8 cellular contexts compared by ENCODE assay signal in the genomic region with DNA sequence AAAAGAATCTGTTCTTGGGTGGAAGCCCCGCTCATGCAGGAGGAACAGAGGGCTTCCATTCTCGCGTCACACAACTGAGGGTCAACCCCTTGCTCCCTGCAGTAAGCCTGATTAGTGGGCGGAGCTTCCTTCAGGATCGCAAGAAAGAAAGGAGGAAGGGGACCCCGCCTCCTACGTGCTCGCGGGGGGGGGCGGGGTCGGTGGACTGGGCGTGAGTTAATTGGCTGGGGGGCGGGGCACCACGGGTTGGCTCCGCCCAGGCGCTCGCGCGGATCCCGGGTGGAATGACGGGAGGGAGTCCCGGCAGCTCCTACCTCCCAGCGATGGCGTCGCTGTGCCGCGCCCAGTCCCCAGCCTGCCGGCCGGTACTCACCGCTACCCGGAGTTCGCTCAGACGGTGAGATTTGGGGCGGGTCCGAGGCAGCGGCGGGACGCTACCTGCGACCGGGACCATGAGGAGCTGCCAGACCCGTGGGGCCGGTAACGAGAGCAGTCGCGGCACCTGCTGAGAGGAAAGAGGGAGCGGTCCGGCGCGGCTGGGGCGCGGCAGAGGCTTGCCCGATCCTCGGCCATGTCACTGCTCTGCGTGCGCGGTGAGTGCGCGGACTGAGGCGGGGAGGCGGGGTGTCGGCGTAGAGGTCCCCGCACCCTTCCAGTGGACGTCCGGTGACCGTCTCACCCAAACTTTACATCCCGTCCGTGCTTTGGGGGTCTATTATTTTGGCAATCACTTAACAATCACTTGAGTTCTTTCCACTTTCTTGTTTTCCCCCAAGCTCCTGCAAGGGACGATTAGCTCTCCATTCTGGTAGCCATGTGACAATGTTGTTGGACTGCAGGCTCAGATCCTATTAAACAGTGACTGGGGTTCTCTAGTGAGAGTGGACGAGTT. TPM values are rescaled to one million over a fixed set of nuclear protein-coding genes. Genes with fewer than 3 reads are reported as not detected.
DNase-seq lines count a peak whose midpoint lies in the region; ATAC-seq, FAIRE-seq and TF ChIP-seq lines count a peak whose summit lies in the region.

UNC13B (plus strand) TSS at position 297 of the 892 bp plus-strand sequence; CDS start at position 572, 275 bp downstream.

- no peaks in the 10 kb centered on the region for H3K36me3 Mint-ChIP-seq in activated naive CD8-positive, alpha-beta T cell treated with anti-CD3 and anti-CD28 coated beads, Interleukin-2, amount 50 U/mL, for 24 hours (ENCODE audit: low read depth)

- H3K9me3 Mint-ChIP-seq in activated naive CD8-positive, alpha-beta T cell treated with anti-CD3 and anti-CD28 coated beads, Interleukin-2, amount 50 U/mL, for 24 hours: no peaks in the 10 kb centered on the region

- H3K27ac Mint-ChIP-seq in activated naive CD8-positive, alpha-beta T cell treated with anti-CD3 and anti-CD28 coated beads, Interleukin-2, amount 50 U/mL, for 24 hours: no peak within 1 kb of the TSS

- H3K4me1 Mint-ChIP-seq in activated naive CD8-positive, alpha-beta T cell treated with anti-CD3 and anti-CD28 coated beads, Interleukin-2, amount 50 U/mL, for 24 hours: peaks cover 21% of the 10 kb centered on the region

- H3K9me3 ChIP-seq in osteoblast (ENCODE audit: low read depth, low read length): no peaks in the 10 kb centered on the region

- no peak for TF ChIP-seq CTCF in NB4 (IDR thresholded peaks at IDR 0.05; ENCODE audit: low read depth, low read length)
- peak; percentile 5 for TF ChIP-seq CTCF in osteoblast (IDR thresholded peaks at IDR 0.05; ENCODE audit: extremely low read depth, low read depth, low read length)

- H2AFZ ChIP-seq in osteoblast (ENCODE audit: low read length): peak within 1 kb of the TSS; percentile 94

- H3K27me3 Mint-ChIP-seq in activated naive CD8-positive, alpha-beta T cell treated with anti-CD3 and anti-CD28 coated beads, Interleukin-2, amount 50 U/mL, for 24 hours: peaks cover 19% of the 10 kb centered on the region

- peaks cover 12% of the 10 kb centered on the region for H3K79me2 ChIP-seq in osteoblast (ENCODE audit: insufficient read depth, low read length)

- intact Hi-C loops in Right ventricle myocardium inferior (cut with DNase I): loop anchor here (2.0 to 10.0 kb wide), 4 partner anchors 29 to 653 kb away; partner anchors contain the start of genes ATOSB, HINT2 and SPAG8

- no peaks in the 10 kb centered on the region for H3K27me3 ChIP-seq in osteoblast (ENCODE audit: insufficient read depth, low read length)

- peak within 1 kb of the TSS; percentile 87 for H3K4me3 Mint-ChIP-seq in activated naive CD8-positive, alpha-beta T cell treated with anti-CD3 and anti-CD28 coated beads, Interleukin-2, amount 50 U/mL, for 24 hours

- FAIRE-seq in H54 (lab: Jason Lieb, UNC): peak; percentile 67

- peak; percentile 90 for ATAC-seq in activated naive CD8-positive, alpha-beta T cell treated with anti-CD3 and anti-CD28 coated beads, Interleukin-2, amount 50 U/mL, for 24 hours
- ATAC-seq in Right ventricle myocardium inferior: peak; percentile 99

- no peaks in the 10 kb centered on the region for H4K20me1 ChIP-seq in osteoblast (ENCODE audit: insufficient read depth, low read length)

- H3K4me3 ChIP-seq in NB4 (ENCODE audit: low read depth, low read length) (peak within 1 kb of the TSS; percentile 53), osteoblast (ENCODE audit: insufficient read depth, low read length) (peak within 1 kb of the TSS; percentile 93)

- no peaks in the 10 kb centered on the region for H3K36me3 ChIP-seq in osteoblast (ENCODE audit: insufficient read depth, low read length)

- H3K4me2 ChIP-seq in osteoblast (ENCODE audit: insufficient read depth, low read length): peak within 1 kb of the TSS; percentile 94

- peak; percentile 52; the same call in 1 of the 2 replicates for TF ChIP-seq POLR2A in H54 (IDR thresholded peaks at IDR 0.05; ENCODE audit: low read depth, low read length)
- TF ChIP-seq POLR2A in NB4 (IDR thresholded peaks at IDR 0.05; ENCODE audit: extremely low read depth, insufficient read length): no peak

- H3K4me1 ChIP-seq in osteoblast (ENCODE audit: insufficient read depth, low read length): peaks cover 18% of the 10 kb centered on the region

- peak within 1 kb of the TSS; percentile 52 for H3K27ac ChIP-seq in osteoblast (ENCODE audit: low read depth, low read length)
- H3K27ac ChIP-seq in temporal lobe (ENCODE audit: low read depth, low read length): peak within 1 kb of the TSS; percentile 56

- DNase-seq in DMS153 (lab: John Stamatoyannopoulos, UW) (peak; percentile 91), H54 (ENCODE audit: insufficient read length, low spot score) (peak; percentile 82), NB4 (ENCODE audit: low read depth) (peak; percentile 92), SKM-1 treated with dmso at 0.1 percent for 144 hours (lab: John Stamatoyannopoulos, UW; ENCODE audit: unreplicated experiment) (peak; percentile 80), Right ventricle myocardium inferior (ENCODE audit: missing footprints) (peak; percentile 96), osteoblast (ENCODE audit: insufficient read length, low spot score, missing footprints) (peak; percentile 98)
- DNase-seq in activated naive CD8-positive, alpha-beta T cell treated with anti-CD3 and anti-CD28 coated beads, Interleukin-2, amount 50 U/mL, for 24 hours: peak; percentile 81

RNA-seq across cellular contexts. Expression of gene UNC13B, which starts in this region (rescaled TPM):
- 27.4 TPM for total RNA-seq in Right ventricle myocardium inferior
- 24.8 and 25.3 TPM in 2 replicates for total RNA-seq in osteoblast
- total RNA-seq in temporal lobe: 12.8 TPM

Comparison
In these comparisons a context has a peak if more than half of its experiments do, and no peak if none do; other contexts are left out.
1. Peak in every context shown above with its lines: DNase-seq, ATAC-seq, H3K4me3 ChIP-seq and H3K27ac ChIP-seq.